16 cellular contexts compared by ENCODE assay signal in genomic region chr6:78854501-78854900, GRCh38. TPM values are rescaled to one million over a fixed set of nuclear protein-coding genes. Genes with fewer than 3 reads are reported as not detected.
A peak's percentile ranks its signal among the peaks of the same experiment; 100 is the strongest.
DNase-seq lines count a peak whose midpoint lies in the region; ATAC-seq, FAIRE-seq and TF ChIP-seq lines count a peak whose summit lies in the region.
"Had no signal": no experiment of that assay in that cellular context is flagged by ENCODE, and none has a peak within 500 bp of the region (broad histone marks: within the 10 kb centered on the region; RNA-seq: fewer than 3 reads in every experiment).

No MANE protein-coding gene starts in this region.

- DNase-seq in A673 (ENCODE audit: low spot score) = peak; percentile 49
- no peak for DNase-seq in astrocyte (ENCODE audit: low read depth)
- DNase-seq in globus pallidus (ENCODE audit: low spot score) = peak; percentile 19
- DNase-seq in pons (ENCODE audit: low spot score) = peak; percentile 58
- DNase-seq in dermis blood vessel endothelial cell = no peak
- no peak for DNase-seq in NCI-H1105 treated with DMSO at 0.1 percent for 48 hours (lab: John Stamatoyannopoulos, UW)
- DNase-seq: 8988T; ACHN; C1 segment of cervical spinal cord; Calu3; CD4-positive, alpha-beta T cell; DMS 273 treated with DMSO at 0.1 percent for 48 hours had no signal

- no peak for ATAC-seq in HG03097 (IDR thresholded peaks at IDR 0.05; ENCODE audit: low FRiP score, unreplicated experiment)
- ATAC-seq: HCT116 had no signal

- intact Hi-C loops in A673 (cut with micrococcal nuclease; ENCODE audit: unreplicated experiment) = no loop called here

- no peak overlapping the region for H3K4me3 Mint-ChIP-seq in astrocyte (ENCODE audit: unreplicated experiment)
- H3K4me3 Mint-ChIP-seq: B cell; CD4-positive, alpha-beta T cell; IgD-negative memory B cell had no signal

- H3K4me1 Mint-ChIP-seq in astrocyte (ENCODE audit: low read depth, unreplicated experiment) = peaks cover 8% of the 10 kb centered on the region
- H3K4me1 Mint-ChIP-seq: B cell had no signal

- FAIRE-seq in astrocyte (lab: Jason Lieb, UNC) = no peak

- no peaks in the 10 kb centered on the region for H4K20me1 ChIP-seq in astrocyte (ENCODE audit: insufficient read depth, low read length)

- no peaks in the 10 kb centered on the region for H3K79me2 ChIP-seq in astrocyte (ENCODE audit: insufficient read depth, low read length)

- no TSS peak for BruUV-seq in A673 (replicated peaks; lab: Mats Ljungman, UMichigan)

- peak overlapping the region; percentile 27 for H3K4me3 ChIP-seq in A673 (ENCODE audit: low read depth, low read length, poor library complexity, severe bottlenecking)
- H3K4me3 ChIP-seq in astrocyte (ENCODE audit: insufficient read depth, low read depth, low read length) = no peak overlapping the region

- H3K9ac ChIP-seq in astrocyte (ENCODE audit: low read length) = no peak overlapping the region

- H3K9me3 Mint-ChIP-seq in astrocyte (ENCODE audit: unreplicated experiment) = peaks cover 11% of the 10 kb centered on the region
- H3K9me3 Mint-ChIP-seq: IgD-negative memory B cell had no signal

- H3K27ac ChIP-seq in A673 (ENCODE audit: low read depth, low read length, poor library complexity, severe bottlenecking) = no peak overlapping the region
- no peak overlapping the region for H3K27ac ChIP-seq in astrocyte (ENCODE audit: low read depth, low read length)

- no peak for TF ChIP-seq CTCF in A673 (conservative IDR thresholded peaks at IDR 0.05; ENCODE audit: low read depth, low read length)
- no peak for TF ChIP-seq CTCF in astrocyte (IDR thresholded peaks at IDR 0.05; ENCODE audit: insufficient read depth, low read depth, low read length)

- POLR2A ChIA-PET in A673 (lab: Charles Lee; ENCODE audit: low non-redundant PET) = no interaction called here

- peaks cover 5% of the 10 kb centered on the region for H3K36me3 Mint-ChIP-seq in astrocyte (ENCODE audit: low read depth, unreplicated experiment)

- no peaks in the 10 kb centered on the region for H3K27me3 Mint-ChIP-seq in astrocyte (ENCODE audit: low read depth, unreplicated experiment)
- H3K27me3 Mint-ChIP-seq: B cell; CD4-positive, alpha-beta T cell had no signal

- H3K4me2 ChIP-seq in astrocyte (ENCODE audit: low read length) = peak overlapping the region; percentile 57

- no peaks in the 10 kb centered on the region for H3K4me1 ChIP-seq in A673 (ENCODE audit: insufficient read depth, low read length, poor library complexity, severe bottlenecking)
- H3K4me1 ChIP-seq in astrocyte (ENCODE audit: insufficient read depth, low read length) = no peaks in the 10 kb centered on the region

- H3K27me3 ChIP-seq in A673 (replicated peaks; ENCODE audit: insufficient read depth, low read depth, low read length, poor library complexity) (no peaks in the 10 kb centered on the region), astrocyte (ENCODE audit: insufficient read depth, low read length) (no peaks in the 10 kb centered on the region)

- no peak overlapping the region for H3K27ac Mint-ChIP-seq in astrocyte (ENCODE audit: unreplicated experiment)
- H3K27ac Mint-ChIP-seq: B cell; CD4-positive, alpha-beta T cell; IgD-negative memory B cell had no signal

- H3K36me3 ChIP-seq in A673 (ENCODE audit: insufficient read depth, low read length, poor library complexity, severe bottlenecking) (no peaks in the 10 kb centered on the region), astrocyte (ENCODE audit: insufficient read depth, low read length) (no peaks in the 10 kb centered on the region)

- CTCF ChIA-PET in A673 (lab: Charles Lee) = interaction anchor here (0.6 kb wide), 1 partner anchor 223 kb away, joined by 7 read pairs; no protein-coding TSS in a partner anchor

- no peaks in the 10 kb centered on the region for H3K9me3 ChIP-seq in A673 (ENCODE audit: low read depth, low read length, poor library complexity, severe bottlenecking)
- H3K9me3 ChIP-seq in astrocyte (ENCODE audit: insufficient read depth, low read depth, low read length) = no peaks in the 10 kb centered on the region

- peak overlapping the region; percentile 41 for H2AFZ ChIP-seq in astrocyte (ENCODE audit: low read depth, low read length)

RNA-seq across cellular contexts. Expression of gene IRAK1BP1, which starts 12.8 kb away (rescaled TPM):
- 6.2 and 6.6 TPM in 2 replicates for total RNA-seq in A673 (2021)
- total RNA-seq in astrocyte = 3.4 and 3.7 TPM in 2 replicates
- total RNA-seq in dermis blood vessel endothelial cell = 2.7 and 3.3 TPM in 2 replicates

Comparison
In these comparisons a context has a peak if more than half of its experiments do, and no peak if none do; other contexts are left out.
1. DNase-seq: peak in A673 (single experiment), globus pallidus (single experiment) and pons (single experiment); none in astrocyte (single experiment), dermis blood vessel endothelial cell (single experiment) and NCI-H1105 treated with DMSO at 0.1 percent for 48 hours (single experiment).